Comparison of ENCODE assay signal across 24 cellular contexts in genomic region chr2:88254437-88255081, GRCh38.
DNase-seq lines count a peak whose midpoint lies in the region; TF ChIP-seq lines count a peak whose summit lies in the region.
"Had no signal": no experiment of that assay in that cellular context is flagged by ENCODE, and none has a peak within 500 bp of the region (broad histone marks: within the 10 kb centered on the region; RNA-seq: fewer than 3 reads in every experiment).

No MANE protein-coding gene starts in this region.

- H3K79me2 ChIP-seq in osteoblast (ENCODE audit: insufficient read depth, low read length) = no peaks in the 10 kb centered on the region
- H3K79me2 ChIP-seq in trophoblast cell (ENCODE audit: control insufficient read depth, insufficient read depth, low read length, poor library complexity) = no peaks in the 10 kb centered on the region

- H3K36me3 ChIP-seq in endodermal cell (ENCODE audit: control insufficient read depth, insufficient read depth, low read length) (no peaks in the 10 kb centered on the region), osteoblast (ENCODE audit: insufficient read depth, low read length) (no peaks in the 10 kb centered on the region), trophoblast cell (ENCODE audit: control insufficient read depth in 1 of 2, insufficient read depth in 2 of 2, low read length in 2 of 2) (no peaks in the 10 kb centered on the region)

- TF ChIP-seq EP300 in Ishikawa (IDR thresholded peaks at IDR 0.05; ENCODE audit: borderline replicate concordance) = peak; percentile 44

- H3K4me1 Mint-ChIP-seq in endodermal cell = peaks cover 6% of the 10 kb centered on the region
- H3K4me1 Mint-ChIP-seq: B cell, GM23338 had no signal

- no peaks in the 10 kb centered on the region for H3K36me3 Mint-ChIP-seq in endodermal cell (ENCODE audit: low read depth)

- 52 to 80% methylated on average over 1 to 3 of the region's 3 CpGs for WGBS in endodermal cell (ENCODE audit: insufficient coverage in 1 of 2, insufficient read length in 1 of 2), 2 experiments
- WGBS in trophoblast cell (ENCODE audit: extremely low coverage, insufficient coverage, insufficient read length) = no CpG with 5 or more reads among the region's 3 CpGs

- H3K23ac ChIP-seq in trophoblast cell (ENCODE audit: low read length) = no peak overlapping the region

- H4K8ac ChIP-seq in trophoblast cell (ENCODE audit: low read depth, low read length) = no peak overlapping the region

- H3K27me3 ChIP-seq in endodermal cell (ENCODE audit: control insufficient read depth, insufficient read depth, low read length, poor library complexity, severe bottlenecking) (peaks cover 72% of the 10 kb centered on the region), osteoblast (ENCODE audit: insufficient read depth, low read length) (no peaks in the 10 kb centered on the region), trophoblast cell (ENCODE audit: insufficient read depth, low read length) (peaks cover 3% of the 10 kb centered on the region)

- no peak for TF ChIP-seq RAD21 in Ishikawa (IDR thresholded peaks at IDR 0.05; ENCODE audit: low read depth)

- no peak overlapping the region for H3K18ac ChIP-seq in trophoblast cell (ENCODE audit: low read length)

- DNase-seq in ELR (ENCODE audit: low read depth) (peak; percentile 41), endodermal cell (peak; percentile 70), osteoblast (ENCODE audit: insufficient read length, low spot score, missing footprints) (peak; percentile 32), trophoblast cell (no peak), germinal center (ENCODE audit: low spot score) (no peak), CD1c-positive myeloid dendritic cell (ENCODE audit: extremely low spot score) (no peak)
- DNase-seq: Calu3; CD4-positive, alpha-beta T cell; DMS53; GF-D8; Kasumi-1; MV-4-11; NCI-H1417 treated with DMSO at 0.1 percent for 48 hours; NCI-H1930; NCI-H2171; NCI-H446 treated with DMSO at 0.1 percent for 48 hours; NCI-H82; PC-3; SHP77; SK-N-SH; T-helper 1 cell had no signal

- H3K4me3 ChIP-seq in endodermal cell (ENCODE audit: low read length) (no peak overlapping the region), osteoblast (ENCODE audit: insufficient read depth, low read length) (no peak overlapping the region), trophoblast cell (ENCODE audit: low read depth, low read length) (no peak overlapping the region)
- H3K4me3 ChIP-seq: GM23338 had no signal

- no peak overlapping the region for H3K27ac ChIP-seq in endodermal cell (ENCODE audit: low read depth, low read length)
- no peak overlapping the region for H3K27ac ChIP-seq in osteoblast (ENCODE audit: low read depth, low read length)
- H3K27ac ChIP-seq in trophoblast cell (ENCODE audit: low read depth, low read length) = no peak overlapping the region

- no peak overlapping the region for H4K12ac ChIP-seq in trophoblast cell (ENCODE audit: low read depth, low read length)

- H3K9ac ChIP-seq in endodermal cell (ENCODE audit: extremely low read depth, low read length, poor library complexity, severe bottlenecking) = no peak overlapping the region
- H3K9ac ChIP-seq in trophoblast cell (ENCODE audit: low read length) = no peak overlapping the region
- H3K9ac ChIP-seq: SK-N-SH had no signal

- H2BK12ac ChIP-seq in trophoblast cell (ENCODE audit: low read length) = no peak overlapping the region

- peaks cover 91% of the 10 kb centered on the region for H3K27me3 Mint-ChIP-seq in endodermal cell (ENCODE audit: insufficient read depth)

- H3K4me1 ChIP-seq in endodermal cell (ENCODE audit: control insufficient read depth, insufficient read depth, low read length) = peaks cover 3% of the 10 kb centered on the region
- H3K4me1 ChIP-seq in osteoblast (ENCODE audit: insufficient read depth, low read length) = no peaks in the 10 kb centered on the region
- no peaks in the 10 kb centered on the region for H3K4me1 ChIP-seq in trophoblast cell (ENCODE audit: control insufficient read depth in 1 of 2, insufficient read depth in 2 of 2, low read length in 2 of 2)

- no peak for TF ChIP-seq CTCF in endodermal cell (conservative IDR thresholded peaks at IDR 0.05)
- TF ChIP-seq CTCF in osteoblast (IDR thresholded peaks at IDR 0.05; ENCODE audit: extremely low read depth, low read depth, low read length) = no peak

- no peak overlapping the region for H2BK120ac ChIP-seq in trophoblast cell (ENCODE audit: insufficient read depth, low read length, poor library complexity)

- peaks cover 2% of the 10 kb centered on the region for H3K79me1 ChIP-seq in trophoblast cell (ENCODE audit: low read length)

- H2BK5ac ChIP-seq in trophoblast cell (ENCODE audit: low read depth, low read length, poor library complexity) = no peak overlapping the region

- no peak overlapping the region for H3K4ac ChIP-seq in trophoblast cell (ENCODE audit: low read depth, low read length)

- H2AFZ ChIP-seq in osteoblast (ENCODE audit: low read length) = no peak overlapping the region
- H2AFZ ChIP-seq in trophoblast cell (ENCODE audit: insufficient read depth, low read length, poor library complexity) = no peak overlapping the region
- H2AFZ ChIP-seq: GM23338 had no signal

- no peaks in the 10 kb centered on the region for H3K9me3 Mint-ChIP-seq in endodermal cell
- H3K9me3 Mint-ChIP-seq: CD4-positive, alpha-beta T cell; GM23338 had no signal

- no peak overlapping the region for H3K27ac Mint-ChIP-seq in endodermal cell
- H3K27ac Mint-ChIP-seq: B cell; CD4-positive, alpha-beta T cell; GM23338 had no signal

- no peaks in the 10 kb centered on the region for H4K20me1 ChIP-seq in osteoblast (ENCODE audit: insufficient read depth, low read length)

- no peak overlapping the region for H4K91ac ChIP-seq in trophoblast cell (ENCODE audit: low read depth, low read length)

- H3K9me3 ChIP-seq in endodermal cell (ENCODE audit: control insufficient read depth, low read length) (no peaks in the 10 kb centered on the region), osteoblast (ENCODE audit: low read depth, low read length) (no peaks in the 10 kb centered on the region), trophoblast cell (ENCODE audit: insufficient read depth, low read depth, low read length) (no peaks in the 10 kb centered on the region)
- H3K9me3 ChIP-seq: SK-N-SH had no signal

- H3K4me2 ChIP-seq in osteoblast (ENCODE audit: insufficient read depth, low read length) (no peak overlapping the region), trophoblast cell (ENCODE audit: low read length) (no peak overlapping the region)
- H3K4me2 ChIP-seq: GM23338, SK-N-SH had no signal

- H3K14ac ChIP-seq in trophoblast cell (ENCODE audit: low read length) = no peak overlapping the region

- H2AK5ac ChIP-seq in trophoblast cell (ENCODE audit: low read length) = no peak overlapping the region

- no peak overlapping the region for H3K4me3 Mint-ChIP-seq in endodermal cell
- H3K4me3 Mint-ChIP-seq: B cell; CD4-positive, alpha-beta T cell; GM23338 had no signal

TF ChIP-seq in Ishikawa, 13 proteins besides CTCF, POLR2A, EP300 and RAD21:
- TF ChIP-seq CEBPB (IDR thresholded peaks at IDR 0.05) = no peak

Comparison
In these comparisons a context has a peak if more than half of its experiments do, and no peak if none do; other contexts are left out.
1. DNase-seq: peak in ELR (single experiment), endodermal cell (single experiment) and osteoblast (single experiment); none in trophoblast cell (0 of 2), germinal center (single experiment) and CD1c-positive myeloid dendritic cell (single experiment).